In genomic region chr1:7380068-7380467, GRCh38 we compare ENCODE assay signal across 8 cellular contexts.
DNase-seq lines count a peak whose midpoint lies in the region; FAIRE-seq and TF ChIP-seq lines count a peak whose summit lies in the region.
"Not testable (repeated sequence)": the region's sequence is repeated elsewhere in the genome, so short reads cannot be mapped to it uniquely, and the experiment has no call there.

No MANE protein-coding gene starts in this region.

- not testable (repeated sequence) for H3K14ac ChIP-seq in neuronal stem cell (ENCODE audit: low read length)

- not testable (repeated sequence) for H3K9me3 ChIP-seq in astrocyte (ENCODE audit: insufficient read depth, low read depth, low read length); endodermal cell (ENCODE audit: control insufficient read depth, low read length); right atrium auricular region; mesodermal cell (ENCODE audit: control insufficient read depth, low read length); neuronal stem cell (replicated peaks in 1 of 2; ENCODE audit: control insufficient read depth in 2 of 2, insufficient read depth in 1 of 2, low read depth in 1 of 2, low read length in 2 of 2); testis

- H3K4me3 Mint-ChIP-seq in astrocyte (ENCODE audit: unreplicated experiment); endodermal cell: not testable (repeated sequence)

- not testable (repeated sequence) for H3K27me3 ChIP-seq in astrocyte (ENCODE audit: insufficient read depth, low read length); endodermal cell (ENCODE audit: control insufficient read depth, insufficient read depth, low read length, poor library complexity, severe bottlenecking); right atrium auricular region; neuronal stem cell (ENCODE audit: control insufficient read depth in 3 of 3, insufficient read depth in 3 of 3, low read depth in 1 of 3, low read length in 3 of 3); testis

- H2AK5ac ChIP-seq in neuronal stem cell (ENCODE audit: low read depth, low read length): not testable (repeated sequence)

- CTCF ChIA-PET in RWPE1 (lab: Yijun Ruan, JAX): not testable (repeated sequence)

- H3K79me1 ChIP-seq in neuronal stem cell (ENCODE audit: low read depth, low read length): not testable (repeated sequence)

- not testable (repeated sequence) for H4K91ac ChIP-seq in neuronal stem cell (ENCODE audit: low read depth, low read length, poor library complexity)

- DNase-seq in DMS79 treated with DMSO at 0.1 percent for 48 hours (lab: John Stamatoyannopoulos, UW): peak; percentile 82
- DNase-seq in RWPE1 (ENCODE audit: low spot score); astrocyte (ENCODE audit: low read depth); neuronal stem cell (ENCODE audit: low spot score): not testable (repeated sequence)
- peak; percentile 41 for DNase-seq in endodermal cell
- DNase-seq in right atrium auricular region (ENCODE audit: low spot score): peak; percentile 5
- DNase-seq in testis: peak; percentile 7

- not testable (repeated sequence) for H3K9me3 Mint-ChIP-seq in astrocyte (ENCODE audit: unreplicated experiment); endodermal cell

- 92 to 95% methylated on average over 8 to 9 of the region's 9 CpGs for WGBS in endodermal cell (ENCODE audit: insufficient coverage in 1 of 2, insufficient read length in 1 of 2), 2 experiments
- WGBS in mesodermal cell (ENCODE audit: insufficient coverage in 2 of 2), 2 experiments: 92 to 93% methylated on average over 5 to 7 of the region's 9 CpGs
- WGBS in neuronal stem cell (ENCODE audit: extremely low coverage in 2 of 2, insufficient read length in 2 of 2, insufficient replicate concordance in 1 of 2), 2 donors: no CpG with 5 or more reads among the region's 9 CpGs
- WGBS in testis, 2 donors: 92 to 95% methylated on average over 9 of the region's 9 CpGs

- peaks cover 14% of the 10 kb centered on the region for H3K4me1 Mint-ChIP-seq in astrocyte (ENCODE audit: low read depth, unreplicated experiment)
- not testable (repeated sequence) for H3K4me1 Mint-ChIP-seq in endodermal cell

- H3K4ac ChIP-seq in neuronal stem cell (ENCODE audit: low read length): not testable (repeated sequence)

- H2BK15ac ChIP-seq in neuronal stem cell (ENCODE audit: low read length): not testable (repeated sequence)

- not testable (repeated sequence) for H3K23ac ChIP-seq in neuronal stem cell (ENCODE audit: low read depth, low read length, poor library complexity)

- POLR2A ChIA-PET in RWPE1 (lab: Yijun Ruan, JAX; ENCODE audit: low non-redundant PET): not testable (repeated sequence)

- H3K36me3 ChIP-seq in astrocyte (ENCODE audit: insufficient read depth, low read length); endodermal cell (ENCODE audit: control insufficient read depth, insufficient read depth, low read length); right atrium auricular region; mesodermal cell (ENCODE audit: control insufficient read depth, insufficient read depth, low read length); neuronal stem cell (replicated peaks in 1 of 2; ENCODE audit: control insufficient read depth in 2 of 2, insufficient read depth in 2 of 2, low read length in 2 of 2); testis (ENCODE audit: low read depth, missing control alignments): not testable (repeated sequence)

- H3K4me2 ChIP-seq in astrocyte (ENCODE audit: low read length): peak overlapping the region; percentile 82
- H3K4me2 ChIP-seq in neuronal stem cell (ENCODE audit: insufficient read depth, low read length, poor library complexity, severe bottlenecking): not testable (repeated sequence)

- not testable (repeated sequence) for FAIRE-seq in astrocyte (lab: Jason Lieb, UNC)

- not testable (repeated sequence) for H3K18ac ChIP-seq in neuronal stem cell (ENCODE audit: low read length)

- H3K27me3 Mint-ChIP-seq in astrocyte (ENCODE audit: low read depth, unreplicated experiment); endodermal cell (ENCODE audit: insufficient read depth): not testable (repeated sequence)

- not testable (repeated sequence) for H2BK12ac ChIP-seq in neuronal stem cell (ENCODE audit: low read length)

- H3K4me1 ChIP-seq in astrocyte (ENCODE audit: insufficient read depth, low read length); endodermal cell (ENCODE audit: control insufficient read depth, insufficient read depth, low read length); testis: not testable (repeated sequence)
- H3K4me1 ChIP-seq in right atrium auricular region (peaks cover 0 to 14% of the 10 kb centered on the region in 2 donors), mesodermal cell (ENCODE audit: control insufficient read depth, insufficient read depth, low read length, poor library complexity, severe bottlenecking) (peaks cover 18% of the 10 kb centered on the region), neuronal stem cell (ENCODE audit: control insufficient read depth in 2 of 2, insufficient read depth in 1 of 2, low read depth in 1 of 2, low read length in 2 of 2) (peaks cover 9 to 11% of the 10 kb centered on the region in 2 donors)

- not testable (repeated sequence) for H2BK120ac ChIP-seq in neuronal stem cell (ENCODE audit: low read depth, low read length)

- H3K9ac ChIP-seq in astrocyte (ENCODE audit: low read length): peak overlapping the region; percentile 79
- not testable (repeated sequence) for H3K9ac ChIP-seq in endodermal cell (ENCODE audit: extremely low read depth, low read length, poor library complexity, severe bottlenecking); neuronal stem cell (ENCODE audit: low read depth, low read length, poor library complexity)

- H2AFZ ChIP-seq in astrocyte (ENCODE audit: low read depth, low read length) (peak overlapping the region; percentile 83), neuronal stem cell (ENCODE audit: low read length) (peak overlapping the region; percentile 76)

- TF ChIP-seq CTCF in RWPE1 (conservative IDR thresholded peaks at IDR 0.05; ENCODE audit: low read depth); astrocyte (IDR thresholded peaks at IDR 0.05; ENCODE audit: insufficient read depth, low read depth, low read length); endodermal cell (conservative IDR thresholded peaks at IDR 0.05); right atrium auricular region (IDR thresholded peaks at IDR 0.05); testis (IDR thresholded peaks at IDR 0.05): not testable (repeated sequence)

- H2BK5ac ChIP-seq in neuronal stem cell (ENCODE audit: low read length): not testable (repeated sequence)

- not testable (repeated sequence) for H3K4me3 ChIP-seq in astrocyte (ENCODE audit: insufficient read depth, low read depth, low read length); endodermal cell (ENCODE audit: low read length); right atrium auricular region; mesodermal cell (ENCODE audit: extremely low read depth, insufficient read depth, low read length, poor library complexity, severe bottlenecking); testis
- peak overlapping the region in 1 of 2 donors; percentile 29 for H3K4me3 ChIP-seq in neuronal stem cell (ENCODE audit: low read length in 2 of 2)

- TF ChIP-seq POLR2A in testis (IDR thresholded peaks at IDR 0.05): not testable (repeated sequence)

- intact Hi-C loops in testis (cut with DNase I; ENCODE audit: low total_unique reads): not testable (repeated sequence)

- H3K79me2 ChIP-seq in astrocyte (ENCODE audit: insufficient read depth, low read length): not testable (repeated sequence)

- H3K27ac ChIP-seq in RWPE1 (peak overlapping the region; percentile 81), astrocyte (ENCODE audit: low read depth, low read length) (peak overlapping the region; percentile 74), endodermal cell (ENCODE audit: low read depth, low read length) (peak overlapping the region; percentile 95), mesodermal cell (ENCODE audit: low read depth, low read length, severe bottlenecking) (peak overlapping the region; percentile 80)
- H3K27ac ChIP-seq in right atrium auricular region; neuronal stem cell (replicated peaks; ENCODE audit: low read length); testis: not testable (repeated sequence)

- H4K8ac ChIP-seq in neuronal stem cell (ENCODE audit: low read depth, low read length): not testable (repeated sequence)

- not testable (repeated sequence) for H4K20me1 ChIP-seq in astrocyte (ENCODE audit: insufficient read depth, low read length)

- H3K27ac Mint-ChIP-seq in astrocyte (ENCODE audit: unreplicated experiment): peak overlapping the region; percentile 92
- not testable (repeated sequence) for H3K27ac Mint-ChIP-seq in endodermal cell

- H3K36me3 Mint-ChIP-seq in astrocyte (ENCODE audit: low read depth, unreplicated experiment); endodermal cell (ENCODE audit: low read depth): not testable (repeated sequence)
